Comparison of ENCODE assay signal across 1 cellular context in the genomic region with DNA sequence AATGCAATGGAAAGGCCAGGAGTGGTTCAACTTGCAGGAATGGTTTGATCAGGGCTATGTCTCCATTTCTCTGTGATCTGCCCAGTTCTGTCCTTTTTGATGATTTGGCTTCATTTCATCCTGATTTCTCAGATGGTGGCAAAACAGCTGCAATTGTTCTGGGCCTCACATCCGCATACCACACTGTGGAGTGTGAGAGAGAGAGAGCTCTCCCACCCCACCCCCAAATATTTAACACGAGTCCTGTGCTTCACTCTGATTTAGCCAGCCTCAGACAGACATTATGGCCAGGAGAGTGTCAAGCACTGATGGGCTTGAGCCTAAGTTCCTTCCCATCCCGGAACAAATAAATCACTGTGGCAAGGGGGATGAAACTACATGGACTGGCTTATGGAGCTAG.
TF ChIP-seq lines count a peak whose summit lies in the region.

No MANE protein-coding gene starts in this region.

TF ChIP-seq in H1, 55 proteins besides CTCF, POLR2A, EP300 and RAD21:
- TF ChIP-seq EZH2 (IDR thresholded peaks at IDR 0.05; ENCODE audit: low read depth, low read length, severe bottlenecking) (no peak), NRF1 (IDR thresholded peaks at IDR 0.05; ENCODE audit: low read depth, low read length) (no peak), SAP30 (IDR thresholded peaks at IDR 0.05; ENCODE audit: insufficient read depth, insufficient replicate concordance, low read length) (no peak), JUND (IDR thresholded peaks at IDR 0.05; ENCODE audit: low read length) (no peak), PHF8 (conservative IDR thresholded peaks at IDR 0.05; ENCODE audit: low read depth, low read length) (no peak), CHD2 (IDR thresholded peaks at IDR 0.05; ENCODE audit: low read length) (no peak), TAF7 (optimal IDR thresholded peaks at IDR 0.05; ENCODE audit: borderline replicate concordance, low read depth, low read length) (no peak), POU5F1 (IDR thresholded peaks at IDR 0.05; ENCODE audit: low read depth, low read length) (no peak), KDM4A (IDR thresholded peaks at IDR 0.05; ENCODE audit: low read depth, low read length, severe bottlenecking) (no peak), SP4 (IDR thresholded peaks at IDR 0.05; ENCODE audit: low read length) (no peak), SIN3A (conservative IDR thresholded peaks at IDR 0.05 in 1 of 2, IDR thresholded peaks at IDR 0.05 in 1 of 2; ENCODE audit: low read depth in 1 of 2, low read length in 2 of 2) (no peak), RNF2 (IDR thresholded peaks at IDR 0.05; ENCODE audit: borderline replicate concordance, low read depth, low read length, missing control alignments, poor library complexity, severe bottlenecking) (no peak), SP2 (IDR thresholded peaks at IDR 0.05; ENCODE audit: low read length) (no peak)
